ENCODE assay signal across 26 cellular contexts in genomic region chr5:67050635-67051034, GRCh38.
DNase-seq lines count a peak whose midpoint lies in the region; ATAC-seq and TF ChIP-seq lines count a peak whose summit lies in the region.
"Had no signal": no experiment of that assay in that cellular context is flagged by ENCODE, and none has a peak within 500 bp of the region (broad histone marks: within the 10 kb centered on the region; RNA-seq: fewer than 3 reads in every experiment).

No MANE protein-coding gene starts in this region.

- no peaks in the 10 kb centered on the region for H3K27me3 Mint-ChIP-seq in activated CD4-positive, alpha-beta T cell treated with anti-CD3 and anti-CD28 coated beads, Interleukin-2, amount 10 ng/mL, durations not matched to agents 24 days and 14 days
- H3K27me3 Mint-ChIP-seq: activated CD4-positive, alpha-beta T cell treated with anti-CD3 and anti-CD28 coated beads, Interleukin-2, amount 10 ng/mL, durations not matched to agents 7 days and 5 days; brain had no signal

- H3K36me3 Mint-ChIP-seq in activated CD4-positive, alpha-beta T cell treated with anti-CD3 and anti-CD28 coated beads, Interleukin-2, amount 10 ng/mL, durations not matched to agents 24 days and 14 days (ENCODE audit: low read depth) = peaks cover 6% of the 10 kb centered on the region
- H3K36me3 Mint-ChIP-seq: brain had no signal

- TF ChIP-seq POLR2A in Peyer's patch (IDR thresholded peaks at IDR 0.05) = no peak
- TF ChIP-seq POLR2A in transverse colon (IDR thresholded peaks at IDR 0.05) = no peak
- no peak for TF ChIP-seq POLR2A in lower leg skin (IDR thresholded peaks at IDR 0.05)

- no peak for ATAC-seq in GM21825 (IDR thresholded peaks at IDR 0.05; ENCODE audit: unreplicated experiment)

- H3K27ac Mint-ChIP-seq in activated CD4-positive, alpha-beta T cell treated with anti-CD3 and anti-CD28 coated beads, Interleukin-2, amount 10 ng/mL, durations not matched to agents 24 days and 14 days = no peak overlapping the region
- H3K27ac Mint-ChIP-seq: activated CD4-positive, alpha-beta T cell treated with anti-CD3 and anti-CD28 coated beads, Interleukin-2, amount 10 ng/mL, durations not matched to agents 7 days and 5 days had no signal

- in situ Hi-C loops in transverse colon (cut with MboI; ENCODE audit: low pct_ligation_motif_present in 1 of 4, low pct_unique_long_range_greater_than_20kb in 1 of 4, low sequenced_read_pairs in 3 of 4) = no loop called here

- intact Hi-C loops in activated CD4-positive, alpha-beta T cell treated with anti-CD3 and anti-CD28 coated beads, Interleukin-2, amount 10 ng/mL, durations not matched to agents 24 days and 14 days (cut with micrococcal nuclease) = no loop called here
- intact Hi-C loops in transverse colon (cut with DNase I; ENCODE audit: low total_unique reads) (no loop called here), lower leg skin (cut with DNase I; ENCODE audit: low total_unique reads) (no loop called here)

- TF ChIP-seq CTCF in Peyer's patch (IDR thresholded peaks at IDR 0.05) = no peak
- no peak for TF ChIP-seq CTCF in right atrium auricular region (IDR thresholded peaks at IDR 0.05)
- TF ChIP-seq CTCF in transverse colon (IDR thresholded peaks at IDR 0.05) = no peak
- no peak for TF ChIP-seq CTCF in lower leg skin (IDR thresholded peaks at IDR 0.05)

- DNase-seq in activated CD4-positive, alpha-beta T cell treated with anti-CD3 and anti-CD28 coated beads, Interleukin-2, amount 10 ng/mL, durations not matched to agents 24 days and 14 days = peak; percentile 40
- DNase-seq in activated CD4-positive, alpha-beta T cell treated with anti-CD3 and anti-CD28 coated beads, Interleukin-2, amount 50 U/mL, for 4 hours = no peak
- DNase-seq in Peyer's patch (no peak), right atrium auricular region (ENCODE audit: low spot score) (no peak), transverse colon (no peak), H4 (ENCODE audit: low spot score) (no peak), lower leg skin (ENCODE audit: low spot score in 2 of 2) (no peak)
- DNase-seq: 8988T; activated CD4-positive, alpha-beta T cell treated with anti-CD3 and anti-CD28 coated beads, Interleukin-2, amount 10 ng/mL, durations not matched to agents 7 days and 5 days; activated naive CD4-positive, alpha-beta T cell; activated T-cell treated with anti-CD3 and anti-CD28 coated beads, Interleukin-2, amount 50 U/mL, for 48 hours; adrenal gland; effector CD4-positive, alpha-beta T cell; EL; erythroblast; foreskin keratinocyte; GM23248; hippocampal formation; mesendoderm; NCI-H1092 treated with DMSO at 0.1 percent for 48 hours; PC-9; SHP77 treated with DMSO at 0.1 percent for 48 hours; stimulated activated CD8-positive, alpha-beta memory T cell treated with anti-CD3 and anti-CD28 coated beads, Interleukin-4, amount 100 ng/mL, for 48 hours had no signal

- H3K27ac ChIP-seq in Peyer's patch (peak overlapping the region in 3 of 4 donors; percentile 24 to 57 (median 36)), right atrium auricular region (peak overlapping the region; percentile 28 to 38), transverse colon (peak overlapping the region; percentile 51 to 78 (median 70))
- H3K27ac ChIP-seq: adrenal gland, GM23248, PC-9, VCaP had no signal

- no peak for TF ChIP-seq EP300 in transverse colon (IDR thresholded peaks at IDR 0.05; ENCODE audit: low read depth)

- no peaks in the 10 kb centered on the region for H3K9me3 Mint-ChIP-seq in activated CD4-positive, alpha-beta T cell treated with anti-CD3 and anti-CD28 coated beads, Interleukin-2, amount 10 ng/mL, durations not matched to agents 24 days and 14 days
- H3K9me3 Mint-ChIP-seq: activated CD4-positive, alpha-beta T cell treated with anti-CD3 and anti-CD28 coated beads, Interleukin-2, amount 10 ng/mL, durations not matched to agents 7 days and 5 days; brain had no signal

- H3K4me1 ChIP-seq in Peyer's patch (peaks cover 0 to 39% (median 2%) of the 10 kb centered on the region in 4 donors), right atrium auricular region (peaks cover 0 to 46% of the 10 kb centered on the region in 2 donors), transverse colon (peaks cover 3 to 54% (median 18%) of the 10 kb centered on the region in 4 donors)
- H3K4me1 ChIP-seq: foreskin keratinocyte had no signal

- no peak overlapping the region for H3K4me3 ChIP-seq in Peyer's patch
- no peak overlapping the region for H3K4me3 ChIP-seq in right atrium auricular region
- no peak overlapping the region for H3K4me3 ChIP-seq in transverse colon
- H3K4me3 ChIP-seq in lower leg skin (ENCODE audit: low read depth, poor library complexity, severe bottlenecking) = no peak overlapping the region
- H3K4me3 ChIP-seq: adrenal gland, GM23248, PC-9 had no signal

- no peak overlapping the region for H3K4me3 Mint-ChIP-seq in activated CD4-positive, alpha-beta T cell treated with anti-CD3 and anti-CD28 coated beads, Interleukin-2, amount 10 ng/mL, durations not matched to agents 24 days and 14 days
- H3K4me3 Mint-ChIP-seq: activated CD4-positive, alpha-beta T cell treated with anti-CD3 and anti-CD28 coated beads, Interleukin-2, amount 10 ng/mL, durations not matched to agents 7 days and 5 days; brain had no signal

- WGBS in transverse colon (ENCODE audit: low coverage in 1 of 2), 2 donors = 46 to 47% methylated on average over 3 of the region's 3 CpGs
- 77 to 79% methylated on average over 3 of the region's 3 CpGs for WGBS in lower leg skin, 2 donors

- H3K36me3 ChIP-seq in Peyer's patch (no peaks in the 10 kb centered on the region), right atrium auricular region (no peaks in the 10 kb centered on the region), transverse colon (peaks cover 0 to 13% (median 0%) of the 10 kb centered on the region in 4 donors)
- H3K36me3 ChIP-seq: adrenal gland had no signal

- H3K9me3 ChIP-seq in Peyer's patch (no peaks in the 10 kb centered on the region), right atrium auricular region (no peaks in the 10 kb centered on the region), transverse colon (no peaks in the 10 kb centered on the region)
- H3K9me3 ChIP-seq: adrenal gland had no signal

- peaks cover 8% of the 10 kb centered on the region for H3K4me1 Mint-ChIP-seq in activated CD4-positive, alpha-beta T cell treated with anti-CD3 and anti-CD28 coated beads, Interleukin-2, amount 10 ng/mL, durations not matched to agents 24 days and 14 days

- H3K27me3 ChIP-seq in Peyer's patch = no peaks in the 10 kb centered on the region
- no peaks in the 10 kb centered on the region for H3K27me3 ChIP-seq in right atrium auricular region
- H3K27me3 ChIP-seq in transverse colon = no peaks in the 10 kb centered on the region
- H3K27me3 ChIP-seq: adrenal gland, foreskin keratinocyte had no signal
